ENCODE assay signal across 11 cellular contexts in genomic region chr22:27317961-27318360, GRCh38.
A peak's percentile ranks its signal among the peaks of the same experiment; 100 is the strongest.
DNase-seq lines count a peak whose midpoint lies in the region; ATAC-seq and TF ChIP-seq lines count a peak whose summit lies in the region.
"Had no signal": no experiment of that assay in that cellular context is flagged by ENCODE, and none has a peak within 500 bp of the region (broad histone marks: within the 10 kb centered on the region; RNA-seq: fewer than 3 reads in every experiment).

No MANE protein-coding gene starts in this region.

- no peak overlapping the region for H3K14ac ChIP-seq in mesenchymal stem cell (ENCODE audit: low read length in 2 of 2)

- H2AFZ ChIP-seq in mesenchymal stem cell (ENCODE audit: low read depth, low read length) (no peak overlapping the region), PC-3 (ENCODE audit: low read length) (no peak overlapping the region)

- H3K36me3 Mint-ChIP-seq in Caco-2 (ENCODE audit: insufficient read depth, unreplicated experiment): no peaks in the 10 kb centered on the region
- H3K36me3 Mint-ChIP-seq: stimulated activated effector memory CD8-positive, alpha-beta T cell treated with anti-CD3 and anti-CD28 coated beads, Interleukin-12 subunit alpha, Interleukin-12 subunit beta, amount 100 ng/mL, for 72 hours had no signal

- intact Hi-C loops in Caco-2 (cut with micrococcal nuclease; ENCODE audit: unreplicated experiment) (no loop called here), PC-3 (cut with micrococcal nuclease) (no loop called here)

- no peaks in the 10 kb centered on the region for H3K79me1 ChIP-seq in mesenchymal stem cell (replicated peaks; ENCODE audit: low read length, poor library complexity, severe bottlenecking)

- H3K4me1 ChIP-seq in HEK293 (ENCODE audit: control insufficient read depth, insufficient read depth, low read length) (peaks cover 3% of the 10 kb centered on the region; the same call in 1 of the 2 replicates), mesenchymal stem cell (ENCODE audit: control insufficient read depth, insufficient read depth, low read depth, low read length) (peaks cover 23% of the 10 kb centered on the region), Caco-2 (peaks cover 23% of the 10 kb centered on the region), PC-3 (ENCODE audit: insufficient read depth, low read length) (no peaks in the 10 kb centered on the region)

- peak overlapping the region; percentile 36 for H2BK120ac ChIP-seq in mesenchymal stem cell (ENCODE audit: low read depth, low read length)

- H3K4me3 ChIP-seq in HEK293 (ENCODE audit: low read depth, low read length): no peak overlapping the region
- peak overlapping the region; percentile 75 for H3K4me3 ChIP-seq in SK-N-MC
- H3K4me3 ChIP-seq in mesenchymal stem cell (ENCODE audit: insufficient read depth in 1 of 2, low read depth in 1 of 2, low read length in 2 of 2): no peak overlapping the region
- no peak overlapping the region for H3K4me3 ChIP-seq in Caco-2 (ENCODE audit: low read depth, low read length)
- no peak overlapping the region for H3K4me3 ChIP-seq in PC-3 (ENCODE audit: low read length)
- H3K4me3 ChIP-seq: K562 had no signal

- H3K9me3 Mint-ChIP-seq in Caco-2 (ENCODE audit: unreplicated experiment): peaks cover 16% of the 10 kb centered on the region
- H3K9me3 Mint-ChIP-seq: stimulated activated effector memory CD8-positive, alpha-beta T cell treated with anti-CD3 and anti-CD28 coated beads, Interleukin-12 subunit alpha, Interleukin-12 subunit beta, amount 100 ng/mL, for 72 hours had no signal

- no peak overlapping the region for H4K91ac ChIP-seq in mesenchymal stem cell (ENCODE audit: low read length)

- TF ChIP-seq CTCF in HEK293 (tag by site-specific recombination; IDR thresholded peaks at IDR 0.05): no peak
- no peak for TF ChIP-seq CTCF in Caco-2 (IDR thresholded peaks at IDR 0.05; ENCODE audit: insufficient read depth in 1 of 2, low read depth in 1 of 2, low read length in 1 of 2, severe bottlenecking in 1 of 2, unreplicated experiment in 1 of 2)
- no peak for TF ChIP-seq CTCF in PC-3 (conservative IDR thresholded peaks at IDR 0.05; ENCODE audit: low read depth, low read length)

- no peaks in the 10 kb centered on the region for H4K20me1 ChIP-seq in PC-3 (ENCODE audit: low read length)

- in situ Hi-C loops in ACHN (cut with HindIII; ENCODE audit: low pct_ligation_motif_present, low pct_unique_long_range_greater_than_20kb, low sequenced_read_pairs): no loop called here

- H3F3A ChIP-seq in PC-3 (ENCODE audit: low read length, unreplicated experiment): no peaks in the 10 kb centered on the region

- H3K9me2 ChIP-seq in PC-3 (replicated peaks; ENCODE audit: low read length): no peaks in the 10 kb centered on the region

- 72% methylated on average over 11 of the region's 13 CpGs for WGBS in mesenchymal stem cell

- peaks cover 5 to 60% of the 10 kb centered on the region in 2 experiments for H3K27me3 ChIP-seq in mesenchymal stem cell (ENCODE audit: control insufficient read depth in 1 of 2, insufficient read depth in 1 of 2, low read length in 2 of 2)
- no peaks in the 10 kb centered on the region for H3K27me3 ChIP-seq in Caco-2 (replicated peaks; ENCODE audit: control insufficient read depth, insufficient read depth, low read length)
- H3K27me3 ChIP-seq in PC-3 (ENCODE audit: low read length): peaks cover 29% of the 10 kb centered on the region

- POLR2A ChIA-PET in HEK293 (lab: Yijun Ruan, JAX): interaction anchor here (0.6 kb wide), 1 partner anchor 115 kb away, joined by 3 read pairs; no protein-coding TSS in a partner anchor
- POLR2A ChIA-PET in Caco-2 (lab: Charles Lee): no interaction called here
- POLR2A ChIA-PET in PC-3 (lab: Charles Lee; ENCODE audit: unreplicated experiment): no interaction called here

- H3K4me1 Mint-ChIP-seq in Caco-2 (ENCODE audit: low read depth, unreplicated experiment): peaks cover 21% of the 10 kb centered on the region
- H3K4me1 Mint-ChIP-seq: memory B cell; stimulated activated effector memory CD8-positive, alpha-beta T cell treated with anti-CD3 and anti-CD28 coated beads, Interleukin-12 subunit alpha, Interleukin-12 subunit beta, amount 100 ng/mL, for 72 hours had no signal

- ATAC-seq in PC-3: no peak
- ATAC-seq: K562; stimulated activated effector memory CD8-positive, alpha-beta T cell treated with anti-CD3 and anti-CD28 coated beads, Interleukin-12 subunit alpha, Interleukin-12 subunit beta, amount 100 ng/mL, for 72 hours had no signal

- H2AK5ac ChIP-seq in mesenchymal stem cell (ENCODE audit: low read length, severe bottlenecking): no peak overlapping the region

- H2BK12ac ChIP-seq in mesenchymal stem cell (ENCODE audit: low read length in 2 of 2): peak overlapping the region in 1 of 2 experiments; percentile 47

- CTCF ChIA-PET in HEK293 (lab: Yijun Ruan, JAX) (no interaction called here), Caco-2 (lab: Charles Lee) (no interaction called here), PC-3 (lab: Charles Lee) (no interaction called here)

- no peaks in the 10 kb centered on the region for H3K79me2 ChIP-seq in PC-3 (ENCODE audit: low read length)

- no peak overlapping the region for H3K27ac Mint-ChIP-seq in Caco-2 (ENCODE audit: unreplicated experiment)
- H3K27ac Mint-ChIP-seq: memory B cell; stimulated activated effector memory CD8-positive, alpha-beta T cell treated with anti-CD3 and anti-CD28 coated beads, Interleukin-12 subunit alpha, Interleukin-12 subunit beta, amount 100 ng/mL, for 72 hours had no signal

- H3K9me3 ChIP-seq in HEK293 (ENCODE audit: control insufficient read depth, insufficient read depth, low read depth, low read length) (peaks cover 2% of the 10 kb centered on the region; the same call in 1 of the 2 replicates), SK-N-MC (ENCODE audit: low read depth, low read length) (peaks cover 3% of the 10 kb centered on the region; the same call in 1 of the 2 replicates), mesenchymal stem cell (ENCODE audit: control insufficient read depth, low read length) (peaks cover 9% of the 10 kb centered on the region), Caco-2 (no peaks in the 10 kb centered on the region), PC-3 (ENCODE audit: low read length) (no peaks in the 10 kb centered on the region)

- H3K18ac ChIP-seq in mesenchymal stem cell (ENCODE audit: low read depth in 1 of 2, low read length in 2 of 2): peak overlapping the region; percentile 38 to 75

- DNase-seq in ACHN (peak; percentile 85), SK-N-MC (ENCODE audit: low read depth, low spot score) (no peak), mesenchymal stem cell (peak; percentile 72), NCI-H2171 treated with DMSO at 0.1 percent for 48 hours (lab: John Stamatoyannopoulos, UW) (no peak), Caco-2 (no peak), PC-3 (no peak), NCI-H1105 treated with DMSO at 0.1 percent for 48 hours (lab: John Stamatoyannopoulos, UW) (no peak)

- H2BK5ac ChIP-seq in mesenchymal stem cell (ENCODE audit: low read depth, low read length, poor library complexity, severe bottlenecking): no peak overlapping the region

- H3K23ac ChIP-seq in mesenchymal stem cell (ENCODE audit: low read length in 2 of 2): no peak overlapping the region

- H3K9ac ChIP-seq in SK-N-MC (ENCODE audit: insufficient read length) (peak overlapping the region; percentile 50), mesenchymal stem cell (ENCODE audit: low read length) (no peak overlapping the region), PC-3 (ENCODE audit: low read length) (no peak overlapping the region)

- H2BK15ac ChIP-seq in mesenchymal stem cell (ENCODE audit: low read depth, poor library complexity, severe bottlenecking): no peak overlapping the region

- no peak overlapping the region for H3K4ac ChIP-seq in mesenchymal stem cell (ENCODE audit: low read depth in 1 of 2, low read length in 2 of 2)

- H3K36me3 ChIP-seq in HEK293 (ENCODE audit: control insufficient read depth in 2 of 2, insufficient read depth in 1 of 2, low read length in 2 of 2) (no peaks in the 10 kb centered on the region), SK-N-MC (ENCODE audit: insufficient read depth, low read length) (no peaks in the 10 kb centered on the region), mesenchymal stem cell (ENCODE audit: control insufficient read depth in 1 of 2, insufficient read depth in 2 of 2, low read depth in 1 of 2, low read length in 2 of 2) (no peaks in the 10 kb centered on the region), Caco-2 (ENCODE audit: control insufficient read depth, insufficient read depth, low read length) (no peaks in the 10 kb centered on the region), PC-3 (ENCODE audit: low read depth, low read length) (no peaks in the 10 kb centered on the region)

- H3K4me2 ChIP-seq in mesenchymal stem cell (ENCODE audit: low read length, poor library complexity, severe bottlenecking) (peak overlapping the region; percentile 17), PC-3 (ENCODE audit: low read length) (no peak overlapping the region)

- no peak overlapping the region for H3K4me3 Mint-ChIP-seq in Caco-2 (ENCODE audit: unreplicated experiment)
- H3K4me3 Mint-ChIP-seq: memory B cell; stimulated activated effector memory CD8-positive, alpha-beta T cell treated with anti-CD3 and anti-CD28 coated beads, Interleukin-12 subunit alpha, Interleukin-12 subunit beta, amount 100 ng/mL, for 72 hours had no signal

- peak overlapping the region; percentile 16 for H4K8ac ChIP-seq in mesenchymal stem cell (ENCODE audit: low read length)

- BruUV-seq in Caco-2 (replicated peaks; lab: Mats Ljungman, UMichigan): no TSS peak
- BruUV-seq in PC-3 (replicated peaks; lab: Mats Ljungman, UMichigan): no TSS peak

- peaks cover 3% of the 10 kb centered on the region for H3K27me3 Mint-ChIP-seq in Caco-2 (ENCODE audit: insufficient read depth, unreplicated experiment)

- H3K27ac ChIP-seq in HEK293 (ENCODE audit: extremely low read depth, low read depth, low read length) (no peak overlapping the region), SK-N-MC (peak overlapping the region; percentile 97), mesenchymal stem cell (ENCODE audit: low read length, poor library complexity, severe bottlenecking) (peak overlapping the region; percentile 62), PC-3 (ENCODE audit: low read length) (no peak overlapping the region)

TF ChIP-seq in HEK293, 187 proteins besides CTCF, POLR2A, EP300 and RAD21 (continues in another document):
- TF ChIP-seq TRIM28 (IDR thresholded peaks at IDR 0.05; ENCODE audit: borderline replicate concordance, low read length): no peak
- TF ChIP-seq GLIS1 (tag by site-specific recombination; IDR thresholded peaks at IDR 0.05): peak; percentile 23
- no peak for TF ChIP-seq ZNF10 (tag by site-specific recombination; IDR thresholded peaks at IDR 0.05)
- TF ChIP-seq SETDB1 (IDR thresholded peaks at IDR 0.05; ENCODE audit: insufficient read length, low read length): no peak
- TF ChIP-seq ZNF624 (tag by site-specific recombination; IDR thresholded peaks at IDR 0.05): no peak
- no peak for TF ChIP-seq SP3 (tag by site-specific recombination; IDR thresholded peaks at IDR 0.05)
- TF ChIP-seq ZNF621 (tag by site-specific recombination; IDR thresholded peaks at IDR 0.05): no peak

Comparison
In these comparisons a context has a peak if more than half of its experiments do, and no peak if none do; other contexts are left out.
1. DNase-seq: peak in ACHN (single experiment) and mesenchymal stem cell (single experiment); none in SK-N-MC (single experiment), NCI-H2171 treated with DMSO at 0.1 percent for 48 hours (single experiment), Caco-2 (0 of 2), PC-3 (single experiment) and NCI-H1105 treated with DMSO at 0.1 percent for 48 hours (single experiment).
2. H3K27ac ChIP-seq: peak in SK-N-MC (single experiment) and mesenchymal stem cell (single experiment); none in HEK293 (single experiment) and PC-3 (single experiment).